ENCODE assay signal across 17 cellular contexts in the genomic region with DNA sequence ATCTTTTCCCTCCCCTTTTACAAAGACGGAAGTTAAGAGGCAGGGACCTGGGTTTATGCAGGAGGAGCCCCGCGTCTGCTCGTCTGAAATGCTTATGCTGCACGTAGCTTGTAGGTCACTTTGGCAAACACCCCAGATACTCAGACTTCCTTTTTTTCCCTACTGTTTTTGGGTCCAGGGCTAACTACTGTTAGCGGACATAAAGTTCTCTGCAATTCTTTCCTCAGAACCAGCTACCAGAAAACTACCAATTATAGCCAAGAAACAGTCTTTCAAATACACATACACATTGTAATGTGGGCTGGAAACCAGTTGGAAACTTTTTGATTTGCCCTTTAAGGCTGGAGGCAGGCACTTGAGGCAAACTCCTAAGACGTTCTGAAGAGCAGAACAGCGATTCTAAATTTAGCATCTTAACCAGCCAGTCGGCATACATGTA. TPM values are rescaled to one million over a fixed set of nuclear protein-coding genes. Genes with fewer than 3 reads are reported as not detected.
DNase-seq lines count a peak whose midpoint lies in the region; ATAC-seq and TF ChIP-seq lines count a peak whose summit lies in the region.
"Had no signal": no experiment of that assay in that cellular context is flagged by ENCODE, and none has a peak within 500 bp of the region (broad histone marks: within the 10 kb centered on the region; RNA-seq: fewer than 3 reads in every experiment).

No MANE protein-coding gene starts in this region.

- intact Hi-C loops in transverse colon (cut with DNase I; ENCODE audit: low total_unique reads) (no loop called here), Caco-2 (cut with micrococcal nuclease; ENCODE audit: unreplicated experiment) (loop anchor here (5.0 kb wide), 1 partner anchor 67 kb away; no protein-coding TSS in a partner anchor)
- intact Hi-C loops in naive thymus-derived CD4-positive, alpha-beta T cell (cut with micrococcal nuclease): no loop called here

- WGBS in transverse colon (ENCODE audit: low coverage in 1 of 2), 2 donors: 38 to 51% methylated on average over 7 to 9 of the region's 9 CpGs

- TF ChIP-seq POLR2A in transverse colon (IDR thresholded peaks at IDR 0.05): no peak

- peak overlapping the region; percentile 30 for H3K4me2 ChIP-seq in fibroblast of lung (ENCODE audit: extremely low read depth, insufficient read depth, low read length)

- H3K9me3 ChIP-seq in fibroblast of lung (ENCODE audit: control insufficient read depth, insufficient read depth, low read depth, low read length) (no peaks in the 10 kb centered on the region), transverse colon (no peaks in the 10 kb centered on the region), Caco-2 (no peaks in the 10 kb centered on the region)
- no peaks in the 10 kb centered on the region for H3K9me3 ChIP-seq in naive thymus-derived CD4-positive, alpha-beta T cell (ENCODE audit: control insufficient read depth in 2 of 3, low read length in 3 of 3)

- H4K20me1 ChIP-seq in fibroblast of lung (ENCODE audit: control insufficient read depth, extremely low read depth, insufficient read depth, low read length): no peaks in the 10 kb centered on the region

- H3K4me3 ChIP-seq in fibroblast of lung (replicated peaks in 1 of 4; ENCODE audit: control extremely low read depth in 1 of 4, insufficient read depth in 1 of 4, low read depth in 3 of 4, low read length in 4 of 4) (peak overlapping the region in 2 of 4 experiments; percentile 18 to 31), transverse colon (peak overlapping the region in 1 of 4 donors; percentile 3), Caco-2 (ENCODE audit: low read depth, low read length) (no peak overlapping the region)
- H3K4me3 ChIP-seq in naive thymus-derived CD4-positive, alpha-beta T cell (ENCODE audit: low read length): no peak overlapping the region
- H3K4me3 ChIP-seq: K562 had no signal

- TF ChIP-seq EP300 in transverse colon (IDR thresholded peaks at IDR 0.05; ENCODE audit: low read depth): no peak

- H3K79me2 ChIP-seq in fibroblast of lung (ENCODE audit: control insufficient read depth, insufficient read depth, low read length): no peaks in the 10 kb centered on the region

- H3K9me3 Mint-ChIP-seq in activated naive CD8-positive, alpha-beta T cell treated with anti-CD3 and anti-CD28 coated beads for 36 hours: peaks cover 2% of the 10 kb centered on the region
- no peaks in the 10 kb centered on the region for H3K9me3 Mint-ChIP-seq in Caco-2 (ENCODE audit: unreplicated experiment)
- H3K9me3 Mint-ChIP-seq in naive thymus-derived CD4-positive, alpha-beta T cell: peaks cover 0 to 15% (median 1%) of the 10 kb centered on the region in 11 donors
- H3K9me3 Mint-ChIP-seq: activated CD4-positive, alpha-beta memory T cell treated with anti-CD3 and anti-CD28 coated beads, Interleukin-2, amount 10 ng/mL, durations not matched to agents 7 days and 5 days had no signal

- H3K27me3 Mint-ChIP-seq in activated naive CD8-positive, alpha-beta T cell treated with anti-CD3 and anti-CD28 coated beads for 36 hours: peaks cover 79% of the 10 kb centered on the region
- no peaks in the 10 kb centered on the region for H3K27me3 Mint-ChIP-seq in Caco-2 (ENCODE audit: insufficient read depth, unreplicated experiment)
- peaks cover 52 to 78% (median 59%) of the 10 kb centered on the region in 5 donors for H3K27me3 Mint-ChIP-seq in naive thymus-derived CD4-positive, alpha-beta T cell

- no peak for TF ChIP-seq CTCF in fibroblast of lung (conservative IDR thresholded peaks at IDR 0.05 in 1 of 2, IDR thresholded peaks at IDR 0.05 in 1 of 2; ENCODE audit: low read depth in 1 of 2, low read length in 2 of 2)
- TF ChIP-seq CTCF in transverse colon (IDR thresholded peaks at IDR 0.05): no peak
- TF ChIP-seq CTCF in Caco-2 (IDR thresholded peaks at IDR 0.05; ENCODE audit: insufficient read depth in 1 of 2, low read depth in 1 of 2, low read length in 1 of 2, severe bottlenecking in 1 of 2, unreplicated experiment in 1 of 2): no peak

- POLR2A ChIA-PET in Caco-2 (lab: Charles Lee): no interaction called here
- POLR2A ChIA-PET in naive thymus-derived CD4-positive, alpha-beta T cell (lab: Charles Lee): no interaction called here

- DNase-seq in OCI-M1 (lab: John Stamatoyannopoulos, UW) (peak; percentile 39), fibroblast of lung (ENCODE audit: low read depth in 2 of 2) (peak; percentile 27 to 65), midbrain (lab: John Stamatoyannopoulos, UW) (peak; percentile 32), transverse colon (no peak), Caco-2 (no peak)
- DNase-seq in activated CD4-positive, alpha-beta T cell treated with anti-CD3 and anti-CD28 coated beads for 48 hours: no peak
- no peak for DNase-seq in activated naive CD8-positive, alpha-beta T cell treated with anti-CD3 and anti-CD28 coated beads for 36 hours
- no peak for DNase-seq in naive thymus-derived CD4-positive, alpha-beta T cell
- DNase-seq: activated CD4-positive, alpha-beta memory T cell treated with anti-CD3 and anti-CD28 coated beads, Interleukin-2, amount 10 ng/mL, durations not matched to agents 7 days and 5 days; activated naive CD4-positive, alpha-beta T cell treated with anti-CD3 and anti-CD28 coated beads for 36 hours; C1 segment of cervical spinal cord; DMS79 treated with DMSO at 0.1 percent for 48 hours; mesenchymal stem cell; NCI-H510A treated with DMSO at 0.1 percent for 48 hours; posterior cingulate gyrus; stimulated activated CD4-positive, alpha-beta T cell treated with anti-CD3 and anti-CD28 coated beads, Interleukin-1b, Interleukin-23, amount 100 ng/mL, for 48 hours had no signal

- H3K4me3 Mint-ChIP-seq in activated naive CD8-positive, alpha-beta T cell treated with anti-CD3 and anti-CD28 coated beads for 36 hours: no peak overlapping the region
- H3K4me3 Mint-ChIP-seq in Caco-2 (ENCODE audit: unreplicated experiment): no peak overlapping the region
- no peak overlapping the region for H3K4me3 Mint-ChIP-seq in naive thymus-derived CD4-positive, alpha-beta T cell
- H3K4me3 Mint-ChIP-seq: activated CD4-positive, alpha-beta memory T cell treated with anti-CD3 and anti-CD28 coated beads, Interleukin-2, amount 10 ng/mL, durations not matched to agents 7 days and 5 days; activated naive CD4-positive, alpha-beta T cell treated with anti-CD3 and anti-CD28 coated beads for 36 hours had no signal

- H3K27ac Mint-ChIP-seq in activated naive CD8-positive, alpha-beta T cell treated with anti-CD3 and anti-CD28 coated beads for 36 hours: no peak overlapping the region
- no peak overlapping the region for H3K27ac Mint-ChIP-seq in Caco-2 (ENCODE audit: unreplicated experiment)
- no peak overlapping the region for H3K27ac Mint-ChIP-seq in naive thymus-derived CD4-positive, alpha-beta T cell
- H3K27ac Mint-ChIP-seq: activated CD4-positive, alpha-beta memory T cell treated with anti-CD3 and anti-CD28 coated beads, Interleukin-2, amount 10 ng/mL, durations not matched to agents 7 days and 5 days; activated naive CD4-positive, alpha-beta T cell treated with anti-CD3 and anti-CD28 coated beads for 36 hours had no signal

- H3K27me3 ChIP-seq in fibroblast of lung (ENCODE audit: control insufficient read depth, insufficient read depth, low read length) (no peaks in the 10 kb centered on the region), transverse colon (no peaks in the 10 kb centered on the region), Caco-2 (replicated peaks; ENCODE audit: control insufficient read depth, insufficient read depth, low read length) (no peaks in the 10 kb centered on the region)
- peaks cover 0 to 4% of the 10 kb centered on the region in 2 donors for H3K27me3 ChIP-seq in naive thymus-derived CD4-positive, alpha-beta T cell (ENCODE audit: control insufficient read depth in 2 of 2, insufficient read depth in 2 of 2, low read length in 2 of 2)

- CTCF ChIA-PET in Caco-2 (lab: Charles Lee): no interaction called here
- CTCF ChIA-PET in naive thymus-derived CD4-positive, alpha-beta T cell (lab: Charles Lee): no interaction called here

- in situ Hi-C loops in transverse colon (cut with MboI; ENCODE audit: low pct_ligation_motif_present in 1 of 4, low pct_unique_long_range_greater_than_20kb in 1 of 4, low sequenced_read_pairs in 3 of 4): no loop called here

- H3K4me1 ChIP-seq in fibroblast of lung (ENCODE audit: control insufficient read depth, extremely low read depth, insufficient read depth, low read length) (no peaks in the 10 kb centered on the region), transverse colon (peaks cover 0 to 21% (median 2%) of the 10 kb centered on the region in 4 donors), Caco-2 (peaks cover 17% of the 10 kb centered on the region)
- no peaks in the 10 kb centered on the region for H3K4me1 ChIP-seq in naive thymus-derived CD4-positive, alpha-beta T cell (ENCODE audit: control insufficient read depth in 2 of 2, insufficient read depth in 2 of 2, low read length in 2 of 2)

- peaks cover 3% of the 10 kb centered on the region for H3K4me1 Mint-ChIP-seq in activated naive CD8-positive, alpha-beta T cell treated with anti-CD3 and anti-CD28 coated beads for 36 hours
- peaks cover 6% of the 10 kb centered on the region for H3K4me1 Mint-ChIP-seq in Caco-2 (ENCODE audit: low read depth, unreplicated experiment)
- H3K4me1 Mint-ChIP-seq in naive thymus-derived CD4-positive, alpha-beta T cell: no peaks in the 10 kb centered on the region
- H3K4me1 Mint-ChIP-seq: activated CD4-positive, alpha-beta memory T cell treated with anti-CD3 and anti-CD28 coated beads, Interleukin-2, amount 10 ng/mL, durations not matched to agents 7 days and 5 days had no signal

- ATAC-seq in naive thymus-derived CD4-positive, alpha-beta T cell: no peak
- ATAC-seq: K562 had no signal

- no peaks in the 10 kb centered on the region for H3K36me3 Mint-ChIP-seq in activated naive CD8-positive, alpha-beta T cell treated with anti-CD3 and anti-CD28 coated beads for 36 hours
- peaks cover 19% of the 10 kb centered on the region for H3K36me3 Mint-ChIP-seq in Caco-2 (ENCODE audit: insufficient read depth, unreplicated experiment)
- peaks cover 0 to 4% (median 0%) of the 10 kb centered on the region in 5 donors for H3K36me3 Mint-ChIP-seq in naive thymus-derived CD4-positive, alpha-beta T cell

- H2AFZ ChIP-seq in fibroblast of lung (ENCODE audit: low read length): peak overlapping the region; percentile 15

- H3K9ac ChIP-seq in fibroblast of lung (ENCODE audit: insufficient read depth, low read length): no peak overlapping the region

- no peak overlapping the region for H3K27ac ChIP-seq in fibroblast of lung (ENCODE audit: insufficient read depth, low read length)
- peak overlapping the region; percentile 47 to 78 (median 71) for H3K27ac ChIP-seq in transverse colon
- no peak overlapping the region for H3K27ac ChIP-seq in naive thymus-derived CD4-positive, alpha-beta T cell (ENCODE audit: low read depth, low read length)

- BruUV-seq in Caco-2 (replicated peaks; lab: Mats Ljungman, UMichigan): no TSS peak

- H3K36me3 ChIP-seq in fibroblast of lung (ENCODE audit: control insufficient read depth, insufficient read depth, low read length) (no peaks in the 10 kb centered on the region), transverse colon (no peaks in the 10 kb centered on the region), Caco-2 (ENCODE audit: control insufficient read depth, insufficient read depth, low read length) (no peaks in the 10 kb centered on the region)
- H3K36me3 ChIP-seq in naive thymus-derived CD4-positive, alpha-beta T cell (ENCODE audit: control insufficient read depth in 2 of 3, insufficient read depth in 3 of 3, low read length in 3 of 3): no peaks in the 10 kb centered on the region

RNA-seq across cellular contexts. Expression of a gene that starts 50.7 kb away (rescaled TPM):
- total RNA-seq in fibroblast of lung (9.2 and 13.5 TPM in 2 replicates), transverse colon (10 to 100 TPM; 46.8 to 84.2 (median 77.6) TPM), Caco-2 (2022) (68.0 and 80.4 TPM in 2 replicates)
- 20.0 and 28.3 TPM in 2 replicates for polyA plus RNA-seq in fibroblast of lung
- 18.0 and 22.8 TPM in 2 replicates for polyA plus RNA-seq in fibroblast of lung (2012)
- 31.4 and 33.5 TPM in 2 replicates for polyA minus RNA-seq in fibroblast of lung (ENCODE audit: low replicate concordance)
- under 1 TPM; 0.06 to 0.08 TPM for total RNA-seq in activated naive CD8-positive, alpha-beta T cell treated with anti-CD3 and anti-CD28 coated beads for 36 hours
- total RNA-seq in naive thymus-derived CD4-positive, alpha-beta T cell: under 1 TPM in 4 of 5 experiments, not detected in 1; 0.07 to 0.22 (median 0.13) TPM
- under 1 TPM in 1 of 2 donors, not detected in 1; 0.08 TPM for polyA plus RNA-seq in naive thymus-derived CD4-positive, alpha-beta T cell

Comparison
In these comparisons a context has a peak if more than half of its experiments do, and no peak if none do; other contexts are left out.
1. DNase-seq: peak in OCI-M1 (single experiment), fibroblast of lung (2 of 2) and midbrain (single experiment); none in transverse colon (single experiment), activated CD4-positive, alpha-beta T cell treated with anti-CD3 and anti-CD28 coated beads for 48 hours (single experiment), activated naive CD8-positive, alpha-beta T cell treated with anti-CD3 and anti-CD28 coated beads for 36 hours (single experiment), Caco-2 (0 of 2) and naive thymus-derived CD4-positive, alpha-beta T cell (0 of 9).
2. H3K27ac ChIP-seq: peak in transverse colon (4 of 4); none in fibroblast of lung (single experiment) and naive thymus-derived CD4-positive, alpha-beta T cell (single experiment).